In genomic region chr3:36909181-36909580, GRCh38 we compare ENCODE assay signal across 13 cellular contexts. TPM values are rescaled to one million over a fixed set of nuclear protein-coding genes. Genes with fewer than 3 reads are reported as not detected.
DNase-seq lines count a peak whose midpoint lies in the region; ATAC-seq and TF ChIP-seq lines count a peak whose summit lies in the region.
"Had no signal": no experiment of that assay in that cellular context is flagged by ENCODE, and none has a peak within 500 bp of the region (broad histone marks: within the 10 kb centered on the region; RNA-seq: fewer than 3 reads in every experiment).

No MANE protein-coding gene starts in this region.

- H3K36me3 Mint-ChIP-seq in activated CD4-positive, alpha-beta T cell treated with anti-CD3 and anti-CD28 coated beads for 36 hours (ENCODE audit: low read depth), result peaks cover 3% of the 10 kb centered on the region

- H3K27me3 Mint-ChIP-seq in activated CD4-positive, alpha-beta T cell treated with anti-CD3 and anti-CD28 coated beads for 36 hours, result no peaks in the 10 kb centered on the region

- ATAC-seq in activated CD4-positive, alpha-beta T cell treated with anti-CD3 and anti-CD28 coated beads for 36 hours, result no peak

- H3K4me2 ChIP-seq in OCI-LY3 (ENCODE audit: low read length), result peak overlapping the region; percentile 86

- no peak for DNase-seq in activated CD4-positive, alpha-beta T cell treated with anti-CD3 and anti-CD28 coated beads for 36 hours
- no peak for DNase-seq in activated CD4-positive, alpha-beta T cell treated with anti-CD3 and anti-CD28 coated beads, Interleukin-2, amount 50 U/mL, for 1 hour
- no peak for DNase-seq in central memory CD4-positive, alpha-beta T cell
- DNase-seq in stimulated activated CD4-positive, alpha-beta T cell treated with anti-CD3 and anti-CD28 coated beads, Interleukin-12 subunit alpha, Interleukin-12 subunit beta, amount 100 ng/mL, for 4 hours, result no peak
- DNase-seq in stimulated activated CD4-positive, alpha-beta T cell treated with anti-CD3 and anti-CD28 coated beads, Interleukin-15, amount 100 ng/mL, for 24 hours, result no peak
- DNase-seq: DMS153, NCI-H1092 treated with DMSO at 0.1 percent for 48 hours, NCI-H510A treated with DMSO at 0.1 percent for 48 hours, SHP77 had no signal

- peaks cover 66% of the 10 kb centered on the region for H3K4me1 Mint-ChIP-seq in activated CD4-positive, alpha-beta T cell treated with anti-CD3 and anti-CD28 coated beads for 36 hours

- H3K9me3 Mint-ChIP-seq in activated CD4-positive, alpha-beta T cell treated with anti-CD3 and anti-CD28 coated beads for 36 hours (ENCODE audit: low read depth), result no peaks in the 10 kb centered on the region

- intact Hi-C loops in activated CD4-positive, alpha-beta T cell treated with anti-CD3 and anti-CD28 coated beads for 36 hours (cut with DNase I, micrococcal nuclease), result loop anchor here in 1 of 2 experiments (5.0 kb wide), 1 partner anchor 83 kb away; the partner anchor contains the start of genes EPM2AIP1 and MLH1

- CTCF ChIA-PET in activated CD4-positive, alpha-beta T cell treated with anti-CD3 and anti-CD28 coated beads for 36 hours (lab: Charles Lee), result interaction anchor here (0.7 to 5.6 kb wide), 3 partner anchors 49 to 319 kb away, joined by 3 to 33 read pairs (median 3); no protein-coding TSS in a partner anchor

- no peaks in the 10 kb centered on the region for H4K20me1 ChIP-seq in OCI-LY3 (ENCODE audit: insufficient read depth, low read length)

- H3K79me2 ChIP-seq in OCI-LY3 (ENCODE audit: low read length), result peaks cover 33% of the 10 kb centered on the region

- H3K9me3 ChIP-seq in OCI-LY3 (ENCODE audit: insufficient read depth, low read length) (no peaks in the 10 kb centered on the region), duodenal mucosa (ENCODE audit: control insufficient read depth in 1 of 2, low read length in 2 of 2) (no peaks in the 10 kb centered on the region)
- H3K9me3 ChIP-seq: A549 had no signal

- H3K27ac Mint-ChIP-seq in activated CD4-positive, alpha-beta T cell treated with anti-CD3 and anti-CD28 coated beads for 36 hours, result peak overlapping the region; percentile 87

- no peak for TF ChIP-seq CTCF in OCI-LY3 (IDR thresholded peaks at IDR 0.05; ENCODE audit: low read depth, low read length)

- POLR2A ChIA-PET in activated CD4-positive, alpha-beta T cell treated with anti-CD3 and anti-CD28 coated beads for 36 hours (lab: Charles Lee), result no interaction called here

- H3K4me1 ChIP-seq in OCI-LY3 (ENCODE audit: low read length) (peaks cover 80% of the 10 kb centered on the region), duodenal mucosa (ENCODE audit: control insufficient read depth in 1 of 2, insufficient read depth in 2 of 2, low read length in 2 of 2) (peaks cover 23 to 41% of the 10 kb centered on the region in 2 donors)

- H2AFZ ChIP-seq in OCI-LY3 (ENCODE audit: low read depth, low read length), result 0 out of 2 replicates have a peak overlapping the region, but pooled peaks have one; percentile 10

- H3K4me3 Mint-ChIP-seq in activated CD4-positive, alpha-beta T cell treated with anti-CD3 and anti-CD28 coated beads for 36 hours, result peak overlapping the region; percentile 86

- H3K27me3 ChIP-seq in OCI-LY3 (ENCODE audit: low read depth, low read length), result no peaks in the 10 kb centered on the region
- H3K27me3 ChIP-seq in duodenal mucosa (ENCODE audit: control insufficient read depth in 1 of 2, insufficient read depth in 2 of 2, low read length in 2 of 2), result no peaks in the 10 kb centered on the region

- H3K4me3 ChIP-seq in OCI-LY3 (ENCODE audit: low read length) (peak overlapping the region; percentile 79), duodenal mucosa (ENCODE audit: low read depth in 1 of 2, low read length in 2 of 2) (no peak overlapping the region), skin epidermis (no peak overlapping the region)

- H3K27ac ChIP-seq in OCI-LY3 (ENCODE audit: low read length) (peak overlapping the region; percentile 81), duodenal mucosa (ENCODE audit: low read depth, low read length) (peak overlapping the region; percentile 72), skin epidermis (peak overlapping the region in 14 of 21 experiments; percentile 46 to 93 (median 83))

- H3K36me3 ChIP-seq in OCI-LY3 (replicated peaks; ENCODE audit: low read depth, low read length) (peaks cover 13% of the 10 kb centered on the region), duodenal mucosa (ENCODE audit: control insufficient read depth in 1 of 2, insufficient read depth in 2 of 2, low read length in 2 of 2) (no peaks in the 10 kb centered on the region)

- peak overlapping the region; percentile 75 for H3K9ac ChIP-seq in OCI-LY3 (ENCODE audit: low read length)
- H3K9ac ChIP-seq in duodenal mucosa (ENCODE audit: low read depth in 1 of 2, low read length in 2 of 2), result no peak overlapping the region

RNA-seq across cellular contexts. Expression of gene TRANK1, which starts 35.7 kb away (rescaled TPM):
- total RNA-seq in activated CD4-positive, alpha-beta T cell treated with anti-CD3 and anti-CD28 coated beads for 36 hours, result 10 to 100 TPM; 12.0 to 13.2 TPM
